In the genomic region with DNA sequence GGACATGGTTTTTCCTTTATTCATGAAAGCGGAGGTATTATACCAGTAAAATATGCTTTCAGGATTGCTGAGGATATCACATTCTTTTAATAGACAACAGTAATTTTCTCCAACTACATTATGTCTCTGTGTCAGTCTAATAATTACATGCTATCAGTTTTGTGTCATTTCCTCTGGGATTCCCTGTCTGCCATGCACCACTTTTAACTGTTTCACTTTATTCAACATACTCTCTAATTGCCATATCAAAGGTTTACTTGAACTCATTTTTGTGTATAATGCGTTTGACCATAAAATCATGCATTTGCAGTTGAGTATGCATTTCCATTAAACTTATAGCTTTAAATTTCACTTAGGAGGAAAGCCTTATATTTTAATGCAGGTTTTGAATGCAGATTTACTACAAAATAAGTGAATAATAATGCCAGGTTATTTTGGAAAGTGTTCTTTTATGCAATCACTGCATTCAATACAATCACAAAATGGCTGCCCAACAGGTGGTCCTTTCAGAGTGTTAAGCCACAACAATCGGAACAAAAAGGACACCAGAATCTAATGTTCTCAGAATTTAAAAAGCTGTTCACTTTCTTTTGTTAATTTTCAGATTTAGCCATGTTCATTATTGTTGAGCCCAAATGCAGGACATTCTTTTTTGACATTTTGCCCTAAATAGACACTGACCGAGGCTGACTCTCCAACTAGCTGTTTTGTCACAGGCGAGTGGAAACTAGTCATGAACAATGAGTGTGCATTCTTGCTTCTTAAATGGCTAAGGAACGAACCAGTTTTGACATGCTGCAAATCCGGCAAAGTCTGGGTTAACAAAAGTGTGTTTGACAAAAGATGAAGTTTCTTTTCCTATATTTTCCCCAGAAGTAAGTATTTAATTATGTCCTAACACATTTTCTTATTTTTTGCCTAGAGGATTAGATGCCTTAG, we compare ENCODE assay signal across 1 cellular context.
TF ChIP-seq lines count a peak whose summit lies in the region.

No MANE protein-coding gene starts in this region.

TF ChIP-seq in GM23338, 12 proteins besides CTCF, POLR2A, EP300 and RAD21:
- TF ChIP-seq, protein P1, sequence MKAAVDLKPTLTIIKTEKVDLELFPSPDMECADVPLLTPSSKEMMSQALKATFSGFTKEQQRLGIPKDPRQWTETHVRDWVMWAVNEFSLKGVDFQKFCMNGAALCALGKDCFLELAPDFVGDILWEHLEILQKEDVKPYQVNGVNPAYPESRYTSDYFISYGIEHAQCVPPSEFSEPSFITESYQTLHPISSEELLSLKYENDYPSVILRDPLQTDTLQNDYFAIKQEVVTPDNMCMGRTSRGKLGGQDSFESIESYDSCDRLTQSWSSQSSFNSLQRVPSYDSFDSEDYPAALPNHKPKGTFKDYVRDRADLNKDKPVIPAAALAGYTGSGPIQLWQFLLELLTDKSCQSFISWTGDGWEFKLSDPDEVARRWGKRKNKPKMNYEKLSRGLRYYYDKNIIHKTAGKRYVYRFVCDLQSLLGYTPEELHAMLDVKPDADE (IDR thresholded peaks at IDR 0.05) = no peak
- no peak for TF ChIP-seq EZH2 (IDR thresholded peaks at IDR 0.05; ENCODE audit: low read depth, unreplicated experiment)
- TF ChIP-seq ZNF331 (CRISPR knock-in tag; IDR thresholded peaks at IDR 0.05; ENCODE audit: low read depth) = no peak
- no peak for TF ChIP-seq ZNF114 (CRISPR knock-in tag; IDR thresholded peaks at IDR 0.05)
- TF ChIP-seq POLR2AphosphoS5 (IDR thresholded peaks at IDR 0.05; ENCODE audit: low read depth) = no peak
- peak; percentile 74; the same call in 1 of the 2 replicates for TF ChIP-seq NANOG (IDR thresholded peaks at IDR 0.05; ENCODE audit: borderline replicate concordance)
- no peak for TF ChIP-seq EZH2phosphoT487 (IDR thresholded peaks at IDR 0.05; ENCODE audit: unreplicated experiment)
- no peak for TF ChIP-seq JUNB (IDR thresholded peaks at IDR 0.05; ENCODE audit: unreplicated experiment)
